ENCODE assay signal across 1 cellular context in the genomic region with DNA sequence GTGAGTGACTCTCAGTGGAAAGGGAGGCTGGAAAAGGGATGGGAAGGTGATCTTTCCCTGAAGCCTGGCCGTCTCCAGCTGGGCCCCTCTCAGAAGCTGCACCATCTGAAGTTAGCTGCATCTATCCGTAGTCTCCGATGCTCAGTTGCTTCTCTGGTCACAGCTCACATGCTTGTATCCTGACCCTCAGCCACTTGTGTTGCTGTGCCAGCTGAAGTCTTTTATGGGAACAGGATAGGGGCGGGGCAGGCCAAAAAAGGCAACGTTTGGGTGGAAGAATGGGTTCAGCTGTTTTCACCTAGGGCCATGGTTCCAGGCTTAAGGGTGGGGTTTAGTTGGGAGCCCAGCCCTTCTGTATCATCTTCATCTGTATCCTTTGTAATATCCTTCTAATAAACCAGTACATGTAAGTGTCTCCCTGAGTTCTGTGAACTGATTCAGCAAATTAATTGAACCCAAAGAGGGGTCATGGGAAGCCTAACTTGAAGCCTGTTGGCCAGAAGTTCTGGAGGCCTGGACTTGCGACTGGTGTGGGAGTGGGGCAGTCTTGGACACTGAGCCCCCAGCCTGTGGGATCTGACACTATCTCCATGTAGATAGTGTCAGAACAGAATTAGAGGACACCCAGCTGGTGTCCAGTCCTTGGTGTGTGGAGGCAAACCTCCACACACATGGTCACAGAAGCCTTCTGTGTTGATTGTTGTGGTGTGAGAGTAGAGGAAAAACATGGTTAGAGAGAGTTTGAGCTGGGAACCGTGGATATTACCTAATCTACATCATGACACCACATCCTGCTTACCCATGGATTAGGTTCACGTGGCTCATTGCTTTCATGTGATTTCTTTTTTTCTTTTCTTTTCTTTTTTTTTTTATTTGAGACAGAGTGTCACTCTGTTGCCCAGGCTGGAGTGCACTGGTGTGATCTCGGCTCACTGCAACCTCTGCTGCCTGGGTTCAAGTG.
A peak's percentile ranks its signal among the peaks of the same experiment; 100 is the strongest.
TF ChIP-seq lines count a peak whose summit lies in the region.

No MANE protein-coding gene starts in this region.

TF ChIP-seq in K562, 482 proteins besides CTCF, POLR2A, EP300 and RAD21:
- TF ChIP-seq RBBP5 (IDR thresholded peaks at IDR 0.05; ENCODE audit: borderline replicate concordance, insufficient read depth, low read length, poor library complexity, severe bottlenecking) (no peak), NFYB (IDR thresholded peaks at IDR 0.05; ENCODE audit: extremely low read depth, insufficient read length) (no peak), HMG20A (CRISPR knock-in tag; conservative IDR thresholded peaks at IDR 0.05) (no peak), ZNF175 (CRISPR knock-in tag; IDR thresholded peaks at IDR 0.05; ENCODE audit: low read depth) (peak; percentile 78; the same call in 1 of the 2 replicates), ZNF77 (CRISPR knock-in tag; IDR thresholded peaks at IDR 0.05) (no peak), CEBPG (CRISPR knock-in tag; IDR thresholded peaks at IDR 0.05) (no peak), CEBPG (tag; conservative IDR thresholded peaks at IDR 0.05 in 1 of 2, IDR thresholded peaks at IDR 0.05 in 1 of 2) (0 out of 4 replicates have a peak, but pooled peaks of 1 of the 2 experiments have one; percentile 8), ZNF316 (IDR thresholded peaks at IDR 0.05) (peak; percentile 54; the same call in 1 of the 2 replicates), SRF (CRISPR knock-in tag; IDR thresholded peaks at IDR 0.05) (0 out of 4 replicates have a peak, but pooled peaks of 1 of the 2 experiments have one; percentile 27), L3MBTL2 (IDR thresholded peaks at IDR 0.05) (peak; percentile 33; the same call in 1 of the 2 replicates), GABPA (tag; conservative IDR thresholded peaks at IDR 0.05; ENCODE audit: low read depth) (peak; percentile 37), C11orf30 (IDR thresholded peaks at IDR 0.05; ENCODE audit: low read depth) (peak; percentile 56), ZNF197 (CRISPR knock-in tag; IDR thresholded peaks at IDR 0.05; ENCODE audit: low read depth) (no peak), GATAD2B (IDR thresholded peaks at IDR 0.05; ENCODE audit: borderline replicate concordance) (no peak), ETV5 (CRISPR knock-in tag; IDR thresholded peaks at IDR 0.05; ENCODE audit: low read depth) (no peak), MAFG (tag; conservative IDR thresholded peaks at IDR 0.05) (0 out of 2 replicates have a peak, but pooled peaks have one; percentile 13), KLF6 (CRISPR knock-in tag; IDR thresholded peaks at IDR 0.05; ENCODE audit: borderline replicate concordance) (no peak), ZNF584 (CRISPR knock-in tag; IDR thresholded peaks at IDR 0.05; ENCODE audit: low read depth) (peak; percentile 85), TCF7 (IDR thresholded peaks at IDR 0.05; ENCODE audit: borderline replicate concordance) (no peak)
- TF ChIP-seq, protein P1, sequence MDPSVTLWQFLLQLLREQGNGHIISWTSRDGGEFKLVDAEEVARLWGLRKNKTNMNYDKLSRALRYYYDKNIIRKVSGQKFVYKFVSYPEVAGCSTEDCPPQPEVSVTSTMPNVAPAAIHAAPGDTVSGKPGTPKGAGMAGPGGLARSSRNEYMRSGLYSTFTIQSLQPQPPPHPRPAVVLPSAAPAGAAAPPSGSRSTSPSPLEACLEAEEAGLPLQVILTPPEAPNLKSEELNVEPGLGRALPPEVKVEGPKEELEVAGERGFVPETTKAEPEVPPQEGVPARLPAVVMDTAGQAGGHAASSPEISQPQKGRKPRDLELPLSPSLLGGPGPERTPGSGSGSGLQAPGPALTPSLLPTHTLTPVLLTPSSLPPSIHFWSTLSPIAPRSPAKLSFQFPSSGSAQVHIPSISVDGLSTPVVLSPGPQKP (CRISPR knock-in tag; IDR thresholded peaks at IDR 0.05): no peak
- TF ChIP-seq, protein P2, sequence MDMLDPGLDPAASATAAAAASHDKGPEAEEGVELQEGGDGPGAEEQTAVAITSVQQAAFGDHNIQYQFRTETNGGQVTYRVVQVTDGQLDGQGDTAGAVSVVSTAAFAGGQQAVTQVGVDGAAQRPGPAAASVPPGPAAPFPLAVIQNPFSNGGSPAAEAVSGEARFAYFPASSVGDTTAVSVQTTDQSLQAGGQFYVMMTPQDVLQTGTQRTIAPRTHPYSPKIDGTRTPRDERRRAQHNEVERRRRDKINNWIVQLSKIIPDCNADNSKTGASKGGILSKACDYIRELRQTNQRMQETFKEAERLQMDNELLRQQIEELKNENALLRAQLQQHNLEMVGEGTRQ (CRISPR knock-in tag; IDR thresholded peaks at IDR 0.05): no peak
- TF ChIP-seq, protein P3, sequence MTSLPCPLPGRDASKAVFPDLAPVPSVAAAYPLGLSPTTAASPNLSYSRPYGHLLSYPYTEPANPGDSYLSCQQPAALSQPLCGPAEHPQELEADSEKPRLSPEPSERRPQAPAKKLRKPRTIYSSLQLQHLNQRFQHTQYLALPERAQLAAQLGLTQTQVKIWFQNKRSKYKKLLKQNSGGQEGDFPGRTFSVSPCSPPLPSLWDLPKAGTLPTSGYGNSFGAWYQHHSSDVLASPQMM (CRISPR knock-in tag; IDR thresholded peaks at IDR 0.05): no peak
- TF ChIP-seq, protein P4, sequence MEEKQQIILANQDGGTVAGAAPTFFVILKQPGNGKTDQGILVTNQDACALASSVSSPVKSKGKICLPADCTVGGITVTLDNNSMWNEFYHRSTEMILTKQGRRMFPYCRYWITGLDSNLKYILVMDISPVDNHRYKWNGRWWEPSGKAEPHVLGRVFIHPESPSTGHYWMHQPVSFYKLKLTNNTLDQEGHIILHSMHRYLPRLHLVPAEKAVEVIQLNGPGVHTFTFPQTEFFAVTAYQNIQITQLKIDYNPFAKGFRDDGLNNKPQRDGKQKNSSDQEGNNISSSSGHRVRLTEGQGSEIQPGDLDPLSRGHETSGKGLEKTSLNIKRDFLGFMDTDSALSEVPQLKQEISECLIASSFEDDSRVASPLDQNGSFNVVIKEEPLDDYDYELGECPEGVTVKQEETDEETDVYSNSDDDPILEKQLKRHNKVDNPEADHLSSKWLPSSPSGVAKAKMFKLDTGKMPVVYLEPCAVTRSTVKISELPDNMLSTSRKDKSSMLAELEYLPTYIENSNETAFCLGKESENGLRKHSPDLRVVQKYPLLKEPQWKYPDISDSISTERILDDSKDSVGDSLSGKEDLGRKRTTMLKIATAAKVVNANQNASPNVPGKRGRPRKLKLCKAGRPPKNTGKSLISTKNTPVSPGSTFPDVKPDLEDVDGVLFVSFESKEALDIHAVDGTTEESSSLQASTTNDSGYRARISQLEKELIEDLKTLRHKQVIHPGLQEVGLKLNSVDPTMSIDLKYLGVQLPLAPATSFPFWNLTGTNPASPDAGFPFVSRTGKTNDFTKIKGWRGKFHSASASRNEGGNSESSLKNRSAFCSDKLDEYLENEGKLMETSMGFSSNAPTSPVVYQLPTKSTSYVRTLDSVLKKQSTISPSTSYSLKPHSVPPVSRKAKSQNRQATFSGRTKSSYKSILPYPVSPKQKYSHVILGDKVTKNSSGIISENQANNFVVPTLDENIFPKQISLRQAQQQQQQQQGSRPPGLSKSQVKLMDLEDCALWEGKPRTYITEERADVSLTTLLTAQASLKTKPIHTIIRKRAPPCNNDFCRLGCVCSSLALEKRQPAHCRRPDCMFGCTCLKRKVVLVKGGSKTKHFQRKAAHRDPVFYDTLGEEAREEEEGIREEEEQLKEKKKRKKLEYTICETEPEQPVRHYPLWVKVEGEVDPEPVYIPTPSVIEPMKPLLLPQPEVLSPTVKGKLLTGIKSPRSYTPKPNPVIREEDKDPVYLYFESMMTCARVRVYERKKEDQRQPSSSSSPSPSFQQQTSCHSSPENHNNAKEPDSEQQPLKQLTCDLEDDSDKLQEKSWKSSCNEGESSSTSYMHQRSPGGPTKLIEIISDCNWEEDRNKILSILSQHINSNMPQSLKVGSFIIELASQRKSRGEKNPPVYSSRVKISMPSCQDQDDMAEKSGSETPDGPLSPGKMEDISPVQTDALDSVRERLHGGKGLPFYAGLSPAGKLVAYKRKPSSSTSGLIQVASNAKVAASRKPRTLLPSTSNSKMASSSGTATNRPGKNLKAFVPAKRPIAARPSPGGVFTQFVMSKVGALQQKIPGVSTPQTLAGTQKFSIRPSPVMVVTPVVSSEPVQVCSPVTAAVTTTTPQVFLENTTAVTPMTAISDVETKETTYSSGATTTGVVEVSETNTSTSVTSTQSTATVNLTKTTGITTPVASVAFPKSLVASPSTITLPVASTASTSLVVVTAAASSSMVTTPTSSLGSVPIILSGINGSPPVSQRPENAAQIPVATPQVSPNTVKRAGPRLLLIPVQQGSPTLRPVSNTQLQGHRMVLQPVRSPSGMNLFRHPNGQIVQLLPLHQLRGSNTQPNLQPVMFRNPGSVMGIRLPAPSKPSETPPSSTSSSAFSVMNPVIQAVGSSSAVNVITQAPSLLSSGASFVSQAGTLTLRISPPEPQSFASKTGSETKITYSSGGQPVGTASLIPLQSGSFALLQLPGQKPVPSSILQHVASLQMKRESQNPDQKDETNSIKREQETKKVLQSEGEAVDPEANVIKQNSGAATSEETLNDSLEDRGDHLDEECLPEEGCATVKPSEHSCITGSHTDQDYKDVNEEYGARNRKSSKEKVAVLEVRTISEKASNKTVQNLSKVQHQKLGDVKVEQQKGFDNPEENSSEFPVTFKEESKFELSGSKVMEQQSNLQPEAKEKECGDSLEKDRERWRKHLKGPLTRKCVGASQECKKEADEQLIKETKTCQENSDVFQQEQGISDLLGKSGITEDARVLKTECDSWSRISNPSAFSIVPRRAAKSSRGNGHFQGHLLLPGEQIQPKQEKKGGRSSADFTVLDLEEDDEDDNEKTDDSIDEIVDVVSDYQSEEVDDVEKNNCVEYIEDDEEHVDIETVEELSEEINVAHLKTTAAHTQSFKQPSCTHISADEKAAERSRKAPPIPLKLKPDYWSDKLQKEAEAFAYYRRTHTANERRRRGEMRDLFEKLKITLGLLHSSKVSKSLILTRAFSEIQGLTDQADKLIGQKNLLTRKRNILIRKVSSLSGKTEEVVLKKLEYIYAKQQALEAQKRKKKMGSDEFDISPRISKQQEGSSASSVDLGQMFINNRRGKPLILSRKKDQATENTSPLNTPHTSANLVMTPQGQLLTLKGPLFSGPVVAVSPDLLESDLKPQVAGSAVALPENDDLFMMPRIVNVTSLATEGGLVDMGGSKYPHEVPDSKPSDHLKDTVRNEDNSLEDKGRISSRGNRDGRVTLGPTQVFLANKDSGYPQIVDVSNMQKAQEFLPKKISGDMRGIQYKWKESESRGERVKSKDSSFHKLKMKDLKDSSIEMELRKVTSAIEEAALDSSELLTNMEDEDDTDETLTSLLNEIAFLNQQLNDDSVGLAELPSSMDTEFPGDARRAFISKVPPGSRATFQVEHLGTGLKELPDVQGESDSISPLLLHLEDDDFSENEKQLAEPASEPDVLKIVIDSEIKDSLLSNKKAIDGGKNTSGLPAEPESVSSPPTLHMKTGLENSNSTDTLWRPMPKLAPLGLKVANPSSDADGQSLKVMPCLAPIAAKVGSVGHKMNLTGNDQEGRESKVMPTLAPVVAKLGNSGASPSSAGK (IDR thresholded peaks at IDR 0.05): peak; percentile 42; the same call in 1 of the 2 replicates
TF ChIP-seq in K562: peak in this region for 10.
